In the genomic region with DNA sequence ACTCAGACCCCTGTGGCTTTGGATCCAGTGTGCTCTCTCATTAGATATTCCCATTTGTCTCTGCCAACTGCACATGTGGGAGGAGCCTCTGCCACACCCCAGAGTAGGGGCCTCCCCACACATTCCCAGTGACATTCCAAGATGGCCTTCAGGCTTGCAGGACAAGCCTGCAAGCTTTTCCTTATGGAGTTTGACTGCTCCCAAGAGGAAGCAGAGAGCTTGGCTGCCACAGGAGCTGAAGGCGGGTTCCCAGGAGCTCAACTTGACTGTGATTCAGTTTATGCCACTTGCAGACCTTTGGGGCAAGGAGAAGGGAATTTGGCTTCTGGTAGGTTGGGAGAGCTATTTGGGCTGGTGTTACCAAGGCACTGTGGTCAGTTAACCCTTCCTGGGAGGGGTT, we compare ENCODE assay signal across 19 cellular contexts.
"Had no signal": no experiment of that assay in that cellular context is flagged by ENCODE, and none has a peak within 500 bp of the region (broad histone marks: within the 10 kb centered on the region; RNA-seq: fewer than 3 reads in every experiment).

No MANE protein-coding gene starts in this region.

- H3K4me2 ChIP-seq: hepatocyte had no signal

- H3K4me1 ChIP-seq: breast epithelium, right lobe of liver had no signal

- H3K27me3 ChIP-seq: breast epithelium, gastrocnemius medialis, hepatocyte, right lobe of liver had no signal

- ATAC-seq: activated naive CD4-positive, alpha-beta T cell treated with anti-CD3 and anti-CD28 coated beads, Interleukin-2, amount 50 U/mL, for 72 hours; left colon; natural killer cell treated with Interleukin-12 subunit alpha and Interleukin-12 subunit beta and Interleukin-15 and Interleukin-18, amount 100 ng/mL, for 72 hours; right lobe of liver had no signal

- DNase-seq: activated CD4-positive, alpha-beta T cell treated with anti-CD3 and anti-CD28 coated beads for 4 hours; activated CD4-positive, alpha-beta T cell treated with anti-CD3 and anti-CD28 coated beads, Interleukin-2, amount 50 U/mL, for 4 hours; activated naive CD4-positive, alpha-beta T cell; activated T-cell treated with anti-CD3 and anti-CD28 coated beads, Interleukin-2, amount 50 U/mL, for 48 hours; central memory CD4-positive, alpha-beta T cell; gastrocnemius medialis; glutamatergic neuron; left colon; right lobe of liver; stimulated activated CD4-positive, alpha-beta T cell treated with anti-CD3 and anti-CD28 coated beads, Interleukin-12 subunit alpha, Interleukin-12 subunit beta, amount 100 ng/mL, for 4 hours; stimulated activated CD4-positive, alpha-beta T cell treated with anti-CD3 and anti-CD28 coated beads, Interleukin-4, amount 100 ng/mL, for 1 hour; T-helper 9 cell had no signal

- H3K79me2 ChIP-seq: hepatocyte had no signal

- H3K9me3 ChIP-seq: breast epithelium, gastrocnemius medialis, right lobe of liver, thoracic aorta had no signal

- H2AFZ ChIP-seq: hepatocyte had no signal

- H3K4me3 ChIP-seq: breast epithelium, gastrocnemius medialis, hepatocyte, right lobe of liver, skin epidermis, thoracic aorta had no signal

- H3K27ac ChIP-seq: breast epithelium, gastrocnemius medialis, hepatocyte, right lobe of liver, skin epidermis, thoracic aorta, VCaP had no signal

- H3K36me3 ChIP-seq: breast epithelium, gastrocnemius medialis, right lobe of liver, thoracic aorta had no signal
